1 cellular context compared by ENCODE assay signal in genomic region chr20:35635652-35636051, GRCh38.
TF ChIP-seq lines count a peak whose summit lies in the region.

No MANE protein-coding gene starts in this region.

TF ChIP-seq in H1, 55 proteins besides CTCF, POLR2A, EP300 and RAD21:
- TF ChIP-seq E2F6 (IDR thresholded peaks at IDR 0.05) (no peak), HDAC6 (IDR thresholded peaks at IDR 0.05; ENCODE audit: low read depth, low read length) (no peak), SRF (IDR thresholded peaks at IDR 0.05; ENCODE audit: low read depth, low read length) (no peak), TEAD4 (IDR thresholded peaks at IDR 0.05; ENCODE audit: low read depth, low read length) (no peak), SAP30 (IDR thresholded peaks at IDR 0.05; ENCODE audit: insufficient read depth, insufficient replicate concordance, low read length) (no peak), EZH2 (IDR thresholded peaks at IDR 0.05; ENCODE audit: low read depth, low read length, severe bottlenecking) (no peak)
